1 cellular context compared by ENCODE assay signal in genomic region chr10:42941790-42942189, GRCh38.
TF ChIP-seq lines count a peak whose summit lies in the region.

No MANE protein-coding gene starts in this region.

TF ChIP-seq in SK-N-SH treated with all-trans-retinoic acid at 6 μM for 48 hours, 23 proteins besides CTCF, POLR2A, EP300 and RAD21 (continued from another document):
- TF ChIP-seq OSR1 (CRISPR knock-in tag; IDR thresholded peaks at IDR 0.05) (no peak), ZFP30 (CRISPR knock-in tag; IDR thresholded peaks at IDR 0.05) (no peak)
